Comparison of ENCODE assay signal across 9 cellular contexts in genomic region chr14:49896956-49897355, GRCh38. TPM values are rescaled to one million over a fixed set of nuclear protein-coding genes. Genes with fewer than 3 reads are reported as not detected.
DNase-seq lines count a peak whose midpoint lies in the region; ATAC-seq and TF ChIP-seq lines count a peak whose summit lies in the region.
"Had no signal": no experiment of that assay in that cellular context is flagged by ENCODE, and none has a peak within 500 bp of the region (broad histone marks: within the 10 kb centered on the region; RNA-seq: fewer than 3 reads in every experiment).

No MANE protein-coding gene starts in this region.

- H3K4me3 Mint-ChIP-seq in activated naive CD8-positive, alpha-beta T cell treated with anti-CD3 and anti-CD28 coated beads, Interleukin-2, amount 50 U/mL, for 24 hours = peak overlapping the region; percentile 99

- H3K79me1 ChIP-seq in mesendoderm (ENCODE audit: low read length) = no peaks in the 10 kb centered on the region

- H3K27me3 Mint-ChIP-seq in activated naive CD8-positive, alpha-beta T cell treated with anti-CD3 and anti-CD28 coated beads, Interleukin-2, amount 50 U/mL, for 24 hours = peaks cover 5% of the 10 kb centered on the region

- peaks cover 21% of the 10 kb centered on the region for H3K36me3 ChIP-seq in right atrium auricular region
- H3K36me3 ChIP-seq in mesendoderm (ENCODE audit: control insufficient read depth, insufficient read depth, low read length) = no peaks in the 10 kb centered on the region
- H3K36me3 ChIP-seq in vagina = peaks cover 0 to 6% of the 10 kb centered on the region in 2 donors

- DNase-seq in right atrium auricular region (ENCODE audit: low spot score) = no peak
- DNase-seq in cardiac septum (ENCODE audit: low spot score) = no peak
- DNase-seq in activated naive CD8-positive, alpha-beta T cell treated with anti-CD3 and anti-CD28 coated beads, Interleukin-2, amount 50 U/mL, for 24 hours = no peak
- no peak for DNase-seq in mesendoderm
- DNase-seq in vagina (ENCODE audit: extremely low spot score in 2 of 2) = no peak
- no peak for DNase-seq in stimulated activated CD4-positive, alpha-beta T cell treated with anti-CD3 and anti-CD28 coated beads, Interleukin-4, amount 100 ng/mL, for 4 hours
- DNase-seq in GM10266 (ENCODE audit: extremely low spot score) = no peak
- DNase-seq in NOMO-1 treated with DMSO at 0.1 percent for 48 hours (lab: John Stamatoyannopoulos, UW; ENCODE audit: unreplicated experiment) = no peak
- DNase-seq: NCI-H2029 treated with DMSO at 0.1 percent for 48 hours had no signal

- peak overlapping the region; percentile 99 for H3K27ac Mint-ChIP-seq in activated naive CD8-positive, alpha-beta T cell treated with anti-CD3 and anti-CD28 coated beads, Interleukin-2, amount 50 U/mL, for 24 hours

- peak overlapping the region; percentile 42 for H3K56ac ChIP-seq in mesendoderm (ENCODE audit: low read length)

- H3K27ac ChIP-seq in right atrium auricular region = peak overlapping the region; percentile 47 to 60
- H3K27ac ChIP-seq in mesendoderm (ENCODE audit: low read depth, low read length) = no peak overlapping the region
- H3K27ac ChIP-seq in vagina = peak overlapping the region; percentile 100

- no peak overlapping the region for H4K8ac ChIP-seq in mesendoderm (ENCODE audit: low read depth, low read length)

- no peak overlapping the region for H2BK5ac ChIP-seq in mesendoderm (ENCODE audit: low read length)

- H3K27me3 ChIP-seq in right atrium auricular region (no peaks in the 10 kb centered on the region), mesendoderm (ENCODE audit: insufficient read depth, low read length, poor library complexity) (no peaks in the 10 kb centered on the region), vagina (no peaks in the 10 kb centered on the region)

- no peak overlapping the region for H2AK5ac ChIP-seq in mesendoderm (ENCODE audit: low read length)

- H3K9me3 ChIP-seq in right atrium auricular region = no peaks in the 10 kb centered on the region
- no peaks in the 10 kb centered on the region for H3K9me3 ChIP-seq in vagina

- H3K18ac ChIP-seq in mesendoderm (ENCODE audit: low read length) = no peak overlapping the region

- H3K4me1 Mint-ChIP-seq in activated naive CD8-positive, alpha-beta T cell treated with anti-CD3 and anti-CD28 coated beads, Interleukin-2, amount 50 U/mL, for 24 hours = peaks cover 53% of the 10 kb centered on the region

- no peak overlapping the region for H3K4me2 ChIP-seq in mesendoderm (ENCODE audit: low read length)

- no peak overlapping the region for H3K23ac ChIP-seq in mesendoderm (ENCODE audit: low read length)

- peaks cover 32% of the 10 kb centered on the region for H3K79me2 ChIP-seq in mesendoderm (ENCODE audit: control insufficient read depth, insufficient read depth, low read length)

- TF ChIP-seq POLR2A in vagina (IDR thresholded peaks at IDR 0.05) = no peak

- WGBS in mesendoderm (ENCODE audit: extremely low coverage, insufficient coverage, low lambda C conversion rate) = no CpG with 5 or more reads among the region's 5 CpGs

- H3K36me3 Mint-ChIP-seq in activated naive CD8-positive, alpha-beta T cell treated with anti-CD3 and anti-CD28 coated beads, Interleukin-2, amount 50 U/mL, for 24 hours (ENCODE audit: low read depth) = peaks cover 64% of the 10 kb centered on the region

- H4K5ac ChIP-seq in mesendoderm (ENCODE audit: low read length) = no peak overlapping the region

- ATAC-seq in activated naive CD8-positive, alpha-beta T cell treated with anti-CD3 and anti-CD28 coated beads, Interleukin-2, amount 50 U/mL, for 24 hours = no peak

- H3K4ac ChIP-seq in mesendoderm (ENCODE audit: low read depth, low read length) = no peak overlapping the region

- no peak for TF ChIP-seq CTCF in right atrium auricular region (IDR thresholded peaks at IDR 0.05)
- TF ChIP-seq CTCF in vagina (IDR thresholded peaks at IDR 0.05) = no peak
- TF ChIP-seq CTCF in GM10266 (IDR thresholded peaks at IDR 0.05; ENCODE audit: control insufficient read depth, insufficient read depth, low read depth, missing control alignments) = no peak

- H2BK120ac ChIP-seq in mesendoderm (ENCODE audit: low read depth, low read length) = no peak overlapping the region

- H3K9me3 Mint-ChIP-seq in activated naive CD8-positive, alpha-beta T cell treated with anti-CD3 and anti-CD28 coated beads, Interleukin-2, amount 50 U/mL, for 24 hours = no peaks in the 10 kb centered on the region

- H3K4me1 ChIP-seq in right atrium auricular region (peaks cover 0 to 46% of the 10 kb centered on the region in 2 donors), mesendoderm (ENCODE audit: control insufficient read depth, low read depth, low read length) (peaks cover under 1% of the 10 kb centered on the region), vagina (peaks cover 57% of the 10 kb centered on the region)

- no peak overlapping the region for H2BK15ac ChIP-seq in mesendoderm (replicated peaks; ENCODE audit: low read depth)

- H3K4me3 ChIP-seq in right atrium auricular region (no peak overlapping the region), mesendoderm (ENCODE audit: low read length) (no peak overlapping the region), vagina (peak overlapping the region in 1 of 2 donors; percentile 89)

- intact Hi-C loops in cardiac septum (cut with DNase I) = no loop called here
- intact Hi-C loops in vagina (cut with DNase I) = loop anchor here (10.0 kb wide), 1 partner anchor 208 kb away; no protein-coding TSS in a partner anchor

- H3K9ac ChIP-seq in mesendoderm (ENCODE audit: low read length) = no peak overlapping the region

RNA-seq across cellular contexts. Expression of gene ARF6, which starts 4.1 kb away (rescaled TPM):
- total RNA-seq in right atrium auricular region (10 to 100 TPM; 21.4 to 25.1 TPM), cardiac septum (33.2 TPM), vagina (48.6 TPM)
- polyA plus RNA-seq in mesendoderm (2013, experiment 1 of 2) = 42.5 TPM
- polyA plus RNA-seq in mesendoderm (2013, experiment 2 of 2) = 41.9 TPM

RNA-seq across cellular contexts. Expression of gene NEMF, which starts 44.4 kb away (rescaled TPM):
- total RNA-seq in right atrium auricular region (10 to 100 TPM; 43.9 to 45.2 TPM), cardiac septum (54.0 TPM), vagina (77.8 TPM)
- 54.8 TPM for polyA plus RNA-seq in mesendoderm (2013, experiment 1 of 2)
- 55.7 TPM for polyA plus RNA-seq in mesendoderm (2013, experiment 2 of 2)
